ENCODE assay signal across 8 cellular contexts in genomic region chr11:63985812-63986155, GRCh38. TPM values are rescaled to one million over a fixed set of nuclear protein-coding genes. Genes with fewer than 3 reads are reported as not detected.
DNase-seq lines count a peak whose midpoint lies in the region; ATAC-seq and TF ChIP-seq lines count a peak whose summit lies in the region.

No MANE protein-coding gene starts in this region.

- H3K27me3 ChIP-seq in adrenal gland (no peaks in the 10 kb centered on the region), iPS-20b (ENCODE audit: insufficient read depth, low read length) (no peaks in the 10 kb centered on the region)

- intact Hi-C loops in adrenal gland (cut with DNase I), result no loop called here

- H3K4me1 ChIP-seq in adrenal gland (replicated peaks in 1 of 2) (peaks cover 18 to 28% of the 10 kb centered on the region in 2 donors), iPS-20b (ENCODE audit: insufficient read depth, low read length) (peaks cover 12% of the 10 kb centered on the region)

- peak overlapping the region in 4 of 5 donors; percentile 30 to 89 (median 70) for H3K27ac ChIP-seq in adrenal gland
- H3K27ac ChIP-seq in iPS-20b (ENCODE audit: low read length), result peak overlapping the region; percentile 12

- ATAC-seq in HG02642 (IDR thresholded peaks at IDR 0.05; ENCODE audit: poor library complexity, unreplicated experiment) (peak; percentile 51), HG03378 (IDR thresholded peaks at IDR 0.05; ENCODE audit: unreplicated experiment) (no peak)

- H3K9me3 ChIP-seq in adrenal gland (replicated peaks in 1 of 3) (no peaks in the 10 kb centered on the region), iPS-20b (ENCODE audit: insufficient read depth, low read depth, low read length) (no peaks in the 10 kb centered on the region)

- peak overlapping the region; percentile 49 to 78 (median 69) for H3K4me3 ChIP-seq in adrenal gland
- peak overlapping the region; percentile 75 for H3K4me3 ChIP-seq in iPS-20b (ENCODE audit: low read length)

- H3K36me3 ChIP-seq in adrenal gland (replicated peaks in 1 of 2) (peaks cover 0 to 23% of the 10 kb centered on the region in 2 donors), iPS-20b (ENCODE audit: insufficient read depth, low read depth, low read length) (peaks cover 30% of the 10 kb centered on the region)

- DNase-seq in ELR (ENCODE audit: low read depth), result peak; percentile 52
- peak; percentile 51 for DNase-seq in T follicular helper cell (ENCODE audit: low read depth)
- DNase-seq in adrenal gland, result no peak
- DNase-seq in stimulated activated CD4-positive, alpha-beta T cell treated with anti-CD3 and anti-CD28 coated beads, Interleukin-4, amount 100 ng/mL, for 1 hour, result peak; percentile 69
- no peak for DNase-seq in dedifferentiated amniotic fluid mesenchymal stem cell (ENCODE audit: extremely low spot score)

- WGBS in adrenal gland, 4 donors, result 0 to 1% (median 1%) methylated on average over 9 to 18 of the region's 18 CpGs

- TF ChIP-seq POLR2A in adrenal gland (IDR thresholded peaks at IDR 0.05), result no peak

- TF ChIP-seq CTCF in adrenal gland (IDR thresholded peaks at IDR 0.05), result no peak

- H3K9ac ChIP-seq in iPS-20b (ENCODE audit: low read depth, low read length), result peak overlapping the region; percentile 96; the same call in 1 of the 2 replicates

RNA-seq across cellular contexts. Expression of gene OTUB1, which starts 0.5 kb away (rescaled TPM):
- total RNA-seq in adrenal gland, result 10 to 100 TPM; 41.4 to 93.7 (median 67.7) TPM
- polyA plus RNA-seq in adrenal gland, result 10 to 100 TPM; 59.7 to 70.6 (median 60.5) TPM

RNA-seq across cellular contexts. Expression of gene COX8A, which starts 11.4 kb away (rescaled TPM):
- total RNA-seq in adrenal gland, result 100 to 1,000 TPM; 390 to 690 (median 426) TPM
- 100 to 1,000 TPM; 279 to 810 (median 358) TPM for polyA plus RNA-seq in adrenal gland

RNA-seq across cellular contexts. Expression of gene NAA40, which starts 47.0 kb away (rescaled TPM):
- total RNA-seq in adrenal gland, result 10 to 100 TPM; 11.6 to 61.3 (median 20.0) TPM
- 10 to 100 TPM; 13.0 to 37.0 (median 29.7) TPM for polyA plus RNA-seq in adrenal gland

RNA-seq across cellular contexts. Expression of gene FLRT1, which starts 49.9 kb away (rescaled TPM):
- 10 to 100 TPM in 1 of 8 donors, 1 to 10 TPM in 2, under 1 TPM in 1, not detected in 4; 0.69 to 11.1 (median 4.7) TPM for total RNA-seq in adrenal gland
- polyA plus RNA-seq in adrenal gland, result 1 to 10 TPM in 2 of 3 donors, under 1 TPM in 1; 0.54 to 5.0 (median 2.4) TPM

Comparison
In these comparisons a context has a peak if more than half of its experiments do, and no peak if none do; other contexts are left out.
1. DNase-seq: peak in ELR (single experiment), T follicular helper cell (single experiment) and stimulated activated CD4-positive, alpha-beta T cell treated with anti-CD3 and anti-CD28 coated beads, Interleukin-4, amount 100 ng/mL, for 1 hour (single experiment); none in adrenal gland (0 of 7) and dedifferentiated amniotic fluid mesenchymal stem cell (single experiment).